ENCODE assay signal across 23 cellular contexts in genomic region chr5:180682560-180682959, GRCh38. TPM values are rescaled to one million over a fixed set of nuclear protein-coding genes. Genes with fewer than 3 reads are reported as not detected.
A peak's percentile ranks its signal among the peaks of the same experiment; 100 is the strongest.
DNase-seq lines count a peak whose midpoint lies in the region; ATAC-seq and TF ChIP-seq lines count a peak whose summit lies in the region.
"Had no signal": no experiment of that assay in that cellular context is flagged by ENCODE, and none has a peak within 500 bp of the region (broad histone marks: within the 10 kb centered on the region; RNA-seq: fewer than 3 reads in every experiment).

No MANE protein-coding gene starts in this region.

- H3K36me3 Mint-ChIP-seq in CD4-positive, alpha-beta T cell (ENCODE audit: low read depth), result no peaks in the 10 kb centered on the region
- H3K36me3 Mint-ChIP-seq in T-cell, result no peaks in the 10 kb centered on the region
- peaks cover 3% of the 10 kb centered on the region for H3K36me3 Mint-ChIP-seq in T-helper 17 cell (ENCODE audit: low read depth)
- H3K36me3 Mint-ChIP-seq: CD14-positive monocyte; CD8-positive, alpha-beta memory T cell had no signal

- no peak overlapping the region for H3K4ac ChIP-seq in neuronal stem cell (ENCODE audit: low read length)

- peaks cover 36% of the 10 kb centered on the region for H3K4me1 Mint-ChIP-seq in CD4-positive, alpha-beta T cell (ENCODE audit: low read depth)
- H3K4me1 Mint-ChIP-seq in T-cell (peaks cover 38 to 44% (median 42%) of the 10 kb centered on the region in 3 donors), T-helper 17 cell (peaks cover 4% of the 10 kb centered on the region)
- H3K4me1 Mint-ChIP-seq: CD14-positive monocyte had no signal

- TF ChIP-seq CTCF in CD4-positive, alpha-beta T cell (IDR thresholded peaks at IDR 0.05), result no peak

- H3K4me2 ChIP-seq in neuronal stem cell (ENCODE audit: insufficient read depth, low read length, poor library complexity, severe bottlenecking), result no peak overlapping the region
- H3K4me2 ChIP-seq: BLaER1 had no signal

- H3K23ac ChIP-seq in neuronal stem cell (ENCODE audit: low read depth, low read length, poor library complexity), result no peak overlapping the region

- H2AK5ac ChIP-seq in neuronal stem cell (ENCODE audit: low read depth, low read length), result no peak overlapping the region

- no peak overlapping the region for H4K8ac ChIP-seq in neuronal stem cell (ENCODE audit: low read depth, low read length)

- H2BK120ac ChIP-seq in neuronal stem cell (ENCODE audit: low read depth, low read length), result no peak overlapping the region

- H3K14ac ChIP-seq in neuronal stem cell (ENCODE audit: low read length), result no peak overlapping the region

- no peaks in the 10 kb centered on the region for H3K4me1 ChIP-seq in neuronal stem cell (ENCODE audit: control insufficient read depth in 2 of 2, insufficient read depth in 1 of 2, low read depth in 1 of 2, low read length in 2 of 2)

- intact Hi-C loops in CD4-positive, alpha-beta T cell (cut with DNase I, micrococcal nuclease), result loop anchor here in 1 of 2 experiments (2.0 kb wide), 1 partner anchor 36 kb away; no protein-coding TSS in a partner anchor

- CTCF ChIA-PET in CD4-positive, alpha-beta T cell (lab: Charles Lee), result no interaction called here
- CTCF ChIA-PET in T-cell (lab: Charles Lee), result no interaction called here

- POLR2A ChIA-PET in CD4-positive, alpha-beta T cell (lab: Charles Lee), result no interaction called here
- POLR2A ChIA-PET in T-cell (lab: Charles Lee), result no interaction called here

- ATAC-seq in CD4-positive, alpha-beta T cell (ENCODE audit: poor library complexity), result no peak
- ATAC-seq in T-cell (replicated peaks in 1 of 4), result no peak
- ATAC-seq in T-helper 17 cell, result no peak
- ATAC-seq: GM12878 had no signal

- H2BK15ac ChIP-seq in neuronal stem cell (ENCODE audit: low read length), result no peak overlapping the region

- WGBS in neuronal stem cell (ENCODE audit: extremely low coverage in 2 of 2, insufficient read length in 2 of 2, insufficient replicate concordance in 1 of 2), 2 donors, result no CpG with 5 or more reads among the region's 8 CpGs

- peaks cover 2% of the 10 kb centered on the region for H3K27me3 Mint-ChIP-seq in CD4-positive, alpha-beta T cell
- H3K27me3 Mint-ChIP-seq in T-cell (peaks cover 0 to 12% of the 10 kb centered on the region in 2 donors), T-helper 17 cell (peaks cover 51% of the 10 kb centered on the region)

- no peak overlapping the region for H3K4me3 ChIP-seq in neuronal stem cell (ENCODE audit: low read length in 2 of 2)
- H3K4me3 ChIP-seq: BLaER1, GM12878 had no signal

- DNase-seq in CD4-positive, alpha-beta T cell, result no peak
- DNase-seq in T-cell, result no peak
- peak; percentile 64 for DNase-seq in mesenteric fat pad (ENCODE audit: low spot score)
- no peak for DNase-seq in neuronal stem cell (ENCODE audit: low spot score)
- no peak for DNase-seq in germinal center (ENCODE audit: low spot score)
- DNase-seq in T-helper 1 cell, result no peak
- no peak for DNase-seq in T-helper 17 cell
- DNase-seq: 8988T; CD8-positive, alpha-beta memory T cell; COR-L47; DMS 273 treated with DMSO at 0.1 percent for 48 hours; DMS53; DND-41; EL; H9 had no signal

- no peak overlapping the region for H3K27ac ChIP-seq in CD4-positive, alpha-beta T cell (ENCODE audit: low read depth, low read length)
- H3K27ac ChIP-seq in neuronal stem cell (replicated peaks; ENCODE audit: low read length), result no peak overlapping the region
- H3K27ac ChIP-seq: BLaER1 had no signal

- H2BK5ac ChIP-seq in neuronal stem cell (ENCODE audit: low read length), result no peak overlapping the region

- no peaks in the 10 kb centered on the region for H3K9me3 ChIP-seq in CD4-positive, alpha-beta T cell (ENCODE audit: control insufficient read depth, low read length)
- H3K9me3 ChIP-seq in neuronal stem cell (replicated peaks in 1 of 2; ENCODE audit: control insufficient read depth in 2 of 2, insufficient read depth in 1 of 2, low read depth in 1 of 2, low read length in 2 of 2), result peaks cover 3% of the 10 kb centered on the region in 2 donors
- no peaks in the 10 kb centered on the region for H3K9me3 ChIP-seq in T-helper 17 cell (ENCODE audit: control insufficient read depth, low read length, poor library complexity, severe bottlenecking)

- H3K36me3 ChIP-seq in neuronal stem cell (replicated peaks in 1 of 2; ENCODE audit: control insufficient read depth in 2 of 2, insufficient read depth in 2 of 2, low read length in 2 of 2), result no peaks in the 10 kb centered on the region
- H3K36me3 ChIP-seq: BLaER1 had no signal

- H3K4me3 Mint-ChIP-seq in CD4-positive, alpha-beta T cell, result no peak overlapping the region
- H3K4me3 Mint-ChIP-seq in T-cell (no peak overlapping the region), T-helper 17 cell (no peak overlapping the region)
- H3K4me3 Mint-ChIP-seq: CD14-positive monocyte; CD8-positive, alpha-beta memory T cell; H9 had no signal

- no peak overlapping the region for H2AFZ ChIP-seq in neuronal stem cell (ENCODE audit: low read length)

- H4K91ac ChIP-seq in neuronal stem cell (ENCODE audit: low read depth, low read length, poor library complexity), result no peak overlapping the region

- no peaks in the 10 kb centered on the region for H3K27me3 ChIP-seq in CD4-positive, alpha-beta T cell (ENCODE audit: control insufficient read depth, insufficient read depth, low read length)
- peaks cover 0 to 7% (median 0%) of the 10 kb centered on the region in 3 experiments for H3K27me3 ChIP-seq in neuronal stem cell (ENCODE audit: control insufficient read depth in 3 of 3, insufficient read depth in 3 of 3, low read depth in 1 of 3, low read length in 3 of 3)
- H3K27me3 ChIP-seq: BLaER1 had no signal

- no peak overlapping the region for H2BK12ac ChIP-seq in neuronal stem cell (ENCODE audit: low read length)

- peak overlapping the region; percentile 51 for H3K18ac ChIP-seq in neuronal stem cell (ENCODE audit: low read length)

- H3K9ac ChIP-seq in neuronal stem cell (ENCODE audit: low read depth, low read length, poor library complexity), result no peak overlapping the region
- H3K9ac ChIP-seq: BLaER1 had no signal

- no peaks in the 10 kb centered on the region for H3K79me1 ChIP-seq in neuronal stem cell (ENCODE audit: low read depth, low read length)

- peak overlapping the region; percentile 71 for H3K27ac Mint-ChIP-seq in CD4-positive, alpha-beta T cell
- H3K27ac Mint-ChIP-seq in T-cell (peak overlapping the region; percentile 78 to 91), T-helper 17 cell (no peak overlapping the region)
- H3K27ac Mint-ChIP-seq: CD14-positive monocyte, H9 had no signal

- H3K9me3 Mint-ChIP-seq in CD4-positive, alpha-beta T cell, result no peaks in the 10 kb centered on the region
- no peaks in the 10 kb centered on the region for H3K9me3 Mint-ChIP-seq in T-cell
- H3K9me3 Mint-ChIP-seq: CD8-positive, alpha-beta memory T cell had no signal

RNA-seq across cellular contexts. Expression of gene FLT4, which starts 33.2 kb away (rescaled TPM):
- total RNA-seq in CD4-positive, alpha-beta T cell, result 1 to 10 TPM; 2.3 to 2.5 TPM
- 10 to 100 TPM in 1 of 5 donors, 1 to 10 TPM in 4; 5.0 to 11.6 (median 8.6) TPM for total RNA-seq in T-cell
- total RNA-seq in mesenteric fat pad, result 26.8 TPM
- 5.4 TPM for polyA plus RNA-seq in neuronal stem cell (2013, experiment 1 of 2)
- 5.5 TPM for polyA plus RNA-seq in neuronal stem cell (2013, experiment 2 of 2)
- total RNA-seq in T-helper 17 cell, result 1 to 10 TPM in 1 of 2 donors, under 1 TPM in 1; 0.57 to 1.5 TPM
- total RNA-seq: GM12878, HT-29 had no signal
- polyA plus RNA-seq: AG04450, CD14-positive monocyte had no signal

RNA-seq across cellular contexts. Expression of gene OR2Y1, which starts 57.3 kb away (rescaled TPM):
- not detected for total RNA-seq in CD4-positive, alpha-beta T cell
- total RNA-seq in T-cell, result not detected
- not detected for total RNA-seq in mesenteric fat pad
- not detected for polyA plus RNA-seq in neuronal stem cell (2013, experiment 1 of 2)
- not detected for polyA plus RNA-seq in neuronal stem cell (2013, experiment 2 of 2)
- not detected for total RNA-seq in T-helper 17 cell
- total RNA-seq: A673; CD8-positive, alpha-beta memory T cell; G401; GM12878; H1; H9; HT-29 had no signal
- polyA plus RNA-seq: AG04450; CD14-positive monocyte; CD8-positive, alpha-beta memory T cell; GM12878; H1 had no signal
